ENCODE assay signal across 8 cellular contexts in genomic region chr16:1825864-1826690, GRCh38. TPM values are rescaled to one million over a fixed set of nuclear protein-coding genes. Genes with fewer than 3 reads are reported as not detected.
DNase-seq lines count a peak whose midpoint lies in the region; ATAC-seq and TF ChIP-seq lines count a peak whose summit lies in the region.

No MANE protein-coding gene starts in this region.

- peak; percentile 75 to 76 for ATAC-seq in CD4-positive, CD25-positive, alpha-beta regulatory T cell (ENCODE audit: low read depth in 2 of 2)
- peak; percentile 32 for ATAC-seq in GM19043 (IDR thresholded peaks at IDR 0.05; ENCODE audit: low read depth, unreplicated experiment)
- peak; percentile 22 for ATAC-seq in HG03342 (IDR thresholded peaks at IDR 0.05; ENCODE audit: unreplicated experiment)
- ATAC-seq in activated naive CD8-positive, alpha-beta T cell treated with anti-CD3 and anti-CD28 coated beads, Interleukin-2, amount 10 ng/mL, durations not matched to agents 7 days and 5 days (ENCODE audit: low read depth): peak; percentile 74
- ATAC-seq in gastrocnemius medialis: peak; percentile 73 to 74

- H3K9me3 Mint-ChIP-seq in CD4-positive, CD25-positive, alpha-beta regulatory T cell: no peaks in the 10 kb centered on the region
- H3K9me3 Mint-ChIP-seq in activated naive CD8-positive, alpha-beta T cell treated with anti-CD3 and anti-CD28 coated beads, Interleukin-2, amount 10 ng/mL, durations not matched to agents 7 days and 5 days: no peaks in the 10 kb centered on the region

- H3K27me3 ChIP-seq in CD4-positive, CD25-positive, alpha-beta regulatory T cell (ENCODE audit: control insufficient read depth, insufficient read depth, low read length): no peaks in the 10 kb centered on the region
- no peaks in the 10 kb centered on the region for H3K27me3 ChIP-seq in gastrocnemius medialis

- H3K4me1 Mint-ChIP-seq in CD4-positive, CD25-positive, alpha-beta regulatory T cell: peaks cover 18 to 49% (median 35%) of the 10 kb centered on the region in 4 donors
- H3K4me1 Mint-ChIP-seq in activated naive CD8-positive, alpha-beta T cell treated with anti-CD3 and anti-CD28 coated beads, Interleukin-2, amount 10 ng/mL, durations not matched to agents 7 days and 5 days: peaks cover 18% of the 10 kb centered on the region

- in situ Hi-C loops in SK-MEL-5 (cut with HindIII; ENCODE audit: low pct_unique_long_range_greater_than_20kb, low sequenced_read_pairs) (no loop called here), gastrocnemius medialis (cut with MboI; ENCODE audit: low sequenced_read_pairs in 4 of 4) (no loop called here)

- H3K27me3 Mint-ChIP-seq in CD4-positive, CD25-positive, alpha-beta regulatory T cell: no peaks in the 10 kb centered on the region
- H3K27me3 Mint-ChIP-seq in activated naive CD8-positive, alpha-beta T cell treated with anti-CD3 and anti-CD28 coated beads, Interleukin-2, amount 10 ng/mL, durations not matched to agents 7 days and 5 days: no peaks in the 10 kb centered on the region

- H3K4me1 ChIP-seq in CD4-positive, CD25-positive, alpha-beta regulatory T cell (ENCODE audit: control insufficient read depth, insufficient read depth, low read length, poor library complexity, severe bottlenecking): peaks cover 46% of the 10 kb centered on the region
- peaks cover 56 to 60% of the 10 kb centered on the region in 2 donors for H3K4me1 ChIP-seq in gastrocnemius medialis

- H3K36me3 Mint-ChIP-seq in CD4-positive, CD25-positive, alpha-beta regulatory T cell: no peaks in the 10 kb centered on the region
- peaks cover 3% of the 10 kb centered on the region for H3K36me3 Mint-ChIP-seq in activated naive CD8-positive, alpha-beta T cell treated with anti-CD3 and anti-CD28 coated beads, Interleukin-2, amount 10 ng/mL, durations not matched to agents 7 days and 5 days

- TF ChIP-seq CTCF in gastrocnemius medialis (IDR thresholded peaks at IDR 0.05 in 4 of 5, conservative IDR thresholded peaks at IDR 0.05 in 1 of 5): peak in 3 of 5 experiments; percentile 16 to 23 (median 17)

- peak overlapping the region; percentile 76 for H3K27ac ChIP-seq in CD4-positive, CD25-positive, alpha-beta regulatory T cell (ENCODE audit: insufficient read depth, low read length, poor library complexity, severe bottlenecking)
- H3K27ac ChIP-seq in gastrocnemius medialis: peak overlapping the region; percentile 70 to 99 (median 92)

- peak overlapping the region; percentile 60 to 91 (median 86) for H3K27ac Mint-ChIP-seq in CD4-positive, CD25-positive, alpha-beta regulatory T cell
- H3K27ac Mint-ChIP-seq in activated naive CD8-positive, alpha-beta T cell treated with anti-CD3 and anti-CD28 coated beads, Interleukin-2, amount 10 ng/mL, durations not matched to agents 7 days and 5 days: peak overlapping the region; percentile 60

- TF ChIP-seq POLR2A in gastrocnemius medialis (IDR thresholded peaks at IDR 0.05): no peak

- intact Hi-C loops in gastrocnemius medialis (cut with DNase I; ENCODE audit: low total_unique reads): loop anchor here (1.0 to 5.0 kb wide), 6 partner anchors 43 to 441 kb away; partner anchors contain the start of genes EME2, MAPK8IP3, MRPS34 and NUBP2

- H3K9me3 ChIP-seq in CD4-positive, CD25-positive, alpha-beta regulatory T cell (ENCODE audit: control insufficient read depth in 2 of 2, low read length in 2 of 2): no peaks in the 10 kb centered on the region
- H3K9me3 ChIP-seq in gastrocnemius medialis: no peaks in the 10 kb centered on the region

- H3K4me3 Mint-ChIP-seq in CD4-positive, CD25-positive, alpha-beta regulatory T cell: peak overlapping the region; percentile 84 to 95 (median 86)
- H3K4me3 Mint-ChIP-seq in activated naive CD8-positive, alpha-beta T cell treated with anti-CD3 and anti-CD28 coated beads, Interleukin-2, amount 10 ng/mL, durations not matched to agents 7 days and 5 days: peak overlapping the region; percentile 81

- peak; percentile 64 to 82 (median 81) for DNase-seq in CD4-positive, CD25-positive, alpha-beta regulatory T cell
- DNase-seq in SK-MEL-5 (ENCODE audit: low read depth, low spot score) (peak; percentile 41), hepatic stellate cell (ENCODE audit: low spot score) (peak; percentile 57), gastrocnemius medialis (peak in 1 of 2 donors; percentile 20), OCI-M2 (lab: John Stamatoyannopoulos, UW; ENCODE audit: unreplicated experiment) (no peak)
- no peak for DNase-seq in activated naive CD8-positive, alpha-beta T cell treated with anti-CD3 and anti-CD28 coated beads, Interleukin-2, amount 10 ng/mL, durations not matched to agents 7 days and 5 days

- POLR2A ChIA-PET in activated naive CD8-positive, alpha-beta T cell treated with anti-CD3 and anti-CD28 coated beads, Interleukin-2, amount 10 ng/mL, durations not matched to agents 7 days and 5 days (lab: Charles Lee): interaction anchor here (0.5 to 2.6 kb wide), 7 partner anchors 44 to 405 kb away, joined by 3 to 15 read pairs (median 3); partner anchors contain the start of genes EME2, MAPK8IP3, MRPS34 and NUBP2

- peak overlapping the region; percentile 64 for H3K4me3 ChIP-seq in CD4-positive, CD25-positive, alpha-beta regulatory T cell (ENCODE audit: low read depth, low read length)
- H3K4me3 ChIP-seq in gastrocnemius medialis: peak overlapping the region; percentile 56 to 99 (median 80)

- H3K36me3 ChIP-seq in CD4-positive, CD25-positive, alpha-beta regulatory T cell (ENCODE audit: control insufficient read depth, insufficient read depth, low read length): peaks cover 10% of the 10 kb centered on the region
- H3K36me3 ChIP-seq in gastrocnemius medialis: peaks cover 0 to 15% of the 10 kb centered on the region in 2 donors

RNA-seq across cellular contexts. Expression of gene HAGH, which starts 0.5 kb away (rescaled TPM):
- total RNA-seq in CD4-positive, CD25-positive, alpha-beta regulatory T cell: 36.1 TPM
- 10 to 100 TPM; 42.1 to 69.1 (median 48.9) TPM for polyA plus RNA-seq in CD4-positive, CD25-positive, alpha-beta regulatory T cell
- total RNA-seq in SK-MEL-5 (2014; rRNA removed; shearing (Covaris generic)): 41.3 and 50.9 TPM in 2 replicates
- polyA plus RNA-seq in SK-MEL-5 (2015; cell fraction: cytosol; rRNA removed): 86.2 and 109 TPM in 2 replicates
- polyA plus RNA-seq in SK-MEL-5 (2015; cell fraction: nucleus; rRNA removed): 45.1 and 55.2 TPM in 2 replicates
- total RNA-seq in activated naive CD8-positive, alpha-beta T cell treated with anti-CD3 and anti-CD28 coated beads, Interleukin-2, amount 10 ng/mL, durations not matched to agents 7 days and 5 days: 10 to 100 TPM; 48.7 to 51.6 TPM
- total RNA-seq in gastrocnemius medialis: 100 to 1,000 TPM; 216 to 440 (median 261) TPM

RNA-seq across cellular contexts. Expression of gene FAHD1, which starts 0.9 kb away (rescaled TPM):
- total RNA-seq in CD4-positive, CD25-positive, alpha-beta regulatory T cell: 4.5 TPM
- 10 to 100 TPM; 16.3 to 25.8 (median 22.4) TPM for polyA plus RNA-seq in CD4-positive, CD25-positive, alpha-beta regulatory T cell
- 75.3 and 96.5 TPM in 2 replicates for total RNA-seq in SK-MEL-5 (2014; rRNA removed; shearing (Covaris generic))
- 76.7 and 102 TPM in 2 replicates for polyA plus RNA-seq in SK-MEL-5 (2015; cell fraction: cytosol; rRNA removed)
- polyA plus RNA-seq in SK-MEL-5 (2015; cell fraction: nucleus; rRNA removed): 20.3 and 31.1 TPM in 2 replicates
- 10 to 100 TPM; 12.0 to 12.2 TPM for total RNA-seq in activated naive CD8-positive, alpha-beta T cell treated with anti-CD3 and anti-CD28 coated beads, Interleukin-2, amount 10 ng/mL, durations not matched to agents 7 days and 5 days
- total RNA-seq in gastrocnemius medialis: 10 to 100 TPM; 28.2 to 57.1 (median 49.1) TPM

RNA-seq across cellular contexts. Expression of gene IGFALS, which starts 32.6 kb away (rescaled TPM):
- total RNA-seq in CD4-positive, CD25-positive, alpha-beta regulatory T cell: 0.84 TPM
- polyA plus RNA-seq in CD4-positive, CD25-positive, alpha-beta regulatory T cell: under 1 TPM in 1 of 4 donors, not detected in 3; 0.24 TPM
- not detected in 2 replicates for total RNA-seq in SK-MEL-5 (2014; rRNA removed; shearing (Covaris generic))
- polyA plus RNA-seq in SK-MEL-5 (2015; cell fraction: cytosol; rRNA removed): not detected in 2 replicates
- not detected in 2 replicates for polyA plus RNA-seq in SK-MEL-5 (2015; cell fraction: nucleus; rRNA removed)
- under 1 TPM; 0.23 to 0.55 TPM for total RNA-seq in activated naive CD8-positive, alpha-beta T cell treated with anti-CD3 and anti-CD28 coated beads, Interleukin-2, amount 10 ng/mL, durations not matched to agents 7 days and 5 days
- total RNA-seq in gastrocnemius medialis: under 1 TPM in 2 of 4 donors, not detected in 2; 0.20 to 0.22 TPM

RNA-seq across cellular contexts. Expression of gene NUBP2, which starts 43.3 kb away (rescaled TPM):
- total RNA-seq in CD4-positive, CD25-positive, alpha-beta regulatory T cell: 41.6 TPM
- polyA plus RNA-seq in CD4-positive, CD25-positive, alpha-beta regulatory T cell: 100 to 1,000 TPM in 1 of 4 donors, 10 to 100 TPM in 3; 88.8 to 104 (median 96.6) TPM
- total RNA-seq in SK-MEL-5 (2014; rRNA removed; shearing (Covaris generic)): 57.9 and 58.1 TPM in 2 replicates
- polyA plus RNA-seq in SK-MEL-5 (2015; cell fraction: cytosol; rRNA removed): 90.2 and 102 TPM in 2 replicates
- 69.8 and 94.8 TPM in 2 replicates for polyA plus RNA-seq in SK-MEL-5 (2015; cell fraction: nucleus; rRNA removed)
- 10 to 100 TPM; 55.6 to 55.9 TPM for total RNA-seq in activated naive CD8-positive, alpha-beta T cell treated with anti-CD3 and anti-CD28 coated beads, Interleukin-2, amount 10 ng/mL, durations not matched to agents 7 days and 5 days
- total RNA-seq in gastrocnemius medialis: 100 to 1,000 TPM in 1 of 4 donors, 10 to 100 TPM in 3; 77.3 to 163 (median 80.7) TPM

RNA-seq across cellular contexts. Expression of gene SPSB3, which starts 43.7 kb away (rescaled TPM):
- 85.2 TPM for total RNA-seq in CD4-positive, CD25-positive, alpha-beta regulatory T cell
- polyA plus RNA-seq in CD4-positive, CD25-positive, alpha-beta regulatory T cell: 10 to 100 TPM; 61.1 to 72.3 (median 70.8) TPM
- 12.8 and 13.1 TPM in 2 replicates for total RNA-seq in SK-MEL-5 (2014; rRNA removed; shearing (Covaris generic))
- 15.8 and 18.7 TPM in 2 replicates for polyA plus RNA-seq in SK-MEL-5 (2015; cell fraction: cytosol; rRNA removed)
- 98.7 and 160 TPM in 2 replicates for polyA plus RNA-seq in SK-MEL-5 (2015; cell fraction: nucleus; rRNA removed)
- total RNA-seq in activated naive CD8-positive, alpha-beta T cell treated with anti-CD3 and anti-CD28 coated beads, Interleukin-2, amount 10 ng/mL, durations not matched to agents 7 days and 5 days: 10 to 100 TPM; 67.8 to 74.1 TPM
- total RNA-seq in gastrocnemius medialis: 100 to 1,000 TPM in 1 of 4 donors, 10 to 100 TPM in 3; 86.2 to 161 (median 88.3) TPM

Comparison
In these comparisons a context has a peak if more than half of its experiments do, and no peak if none do; other contexts are left out.
1. ATAC-seq: peak in every context shown above with its lines; median percentile 76 in CD4-positive, CD25-positive, alpha-beta regulatory T cell; 74 in activated naive CD8-positive, alpha-beta T cell treated with anti-CD3 and anti-CD28 coated beads, Interleukin-2, amount 10 ng/mL, durations not matched to agents 7 days and 5 days; 74 in gastrocnemius medialis; 32 in GM19043; 22 in HG03342.
2. DNase-seq: peak in CD4-positive, CD25-positive, alpha-beta regulatory T cell (3 of 3), SK-MEL-5 (single experiment) and hepatic stellate cell (single experiment); none in activated naive CD8-positive, alpha-beta T cell treated with anti-CD3 and anti-CD28 coated beads, Interleukin-2, amount 10 ng/mL, durations not matched to agents 7 days and 5 days (single experiment) and OCI-M2 (single experiment).